13 cellular contexts compared by ENCODE assay signal in genomic region chr19:45117666-45118065, GRCh38. TPM values are rescaled to one million over a fixed set of nuclear protein-coding genes. Genes with fewer than 3 reads are reported as not detected.
DNase-seq lines count a peak whose midpoint lies in the region; ATAC-seq, FAIRE-seq and TF ChIP-seq lines count a peak whose summit lies in the region.
"Had no signal": no experiment of that assay in that cellular context is flagged by ENCODE, and none has a peak within 500 bp of the region (broad histone marks: within the 10 kb centered on the region; RNA-seq: fewer than 3 reads in every experiment).

No MANE protein-coding gene starts in this region.

- peak; percentile 16 for FAIRE-seq in GM12891 (lab: Jason Lieb, UNC)
- FAIRE-seq: H54 had no signal

- H3K27ac Mint-ChIP-seq in activated CD8-positive, alpha-beta T cell treated with anti-CD3 and anti-CD28 coated beads, Interleukin-2, amount 10 ng/mL, durations not matched to agents 7 days and 5 days: peak overlapping the region; percentile 86
- H3K27ac Mint-ChIP-seq in natural killer cell: peak overlapping the region; percentile 82 to 90

- peak; percentile 2 for ATAC-seq in activated CD8-positive, alpha-beta T cell treated with anti-CD3 and anti-CD28 coated beads, Interleukin-2, amount 10 ng/mL, durations not matched to agents 7 days and 5 days
- ATAC-seq in natural killer cell: no peak

- no peak for TF ChIP-seq POLR2A in GM12891 (IDR thresholded peaks at IDR 0.05; ENCODE audit: low read depth, low read length)

- no peak overlapping the region for H3K4me3 Mint-ChIP-seq in activated CD8-positive, alpha-beta T cell treated with anti-CD3 and anti-CD28 coated beads, Interleukin-2, amount 10 ng/mL, durations not matched to agents 7 days and 5 days
- H3K4me3 Mint-ChIP-seq in natural killer cell: peak overlapping the region; percentile 53

- TF ChIP-seq CTCF in natural killer cell (IDR thresholded peaks at IDR 0.05): no peak

- peaks cover 5% of the 10 kb centered on the region for H3K36me3 Mint-ChIP-seq in activated CD8-positive, alpha-beta T cell treated with anti-CD3 and anti-CD28 coated beads, Interleukin-2, amount 10 ng/mL, durations not matched to agents 7 days and 5 days (ENCODE audit: low read depth)
- H3K36me3 Mint-ChIP-seq in natural killer cell: no peaks in the 10 kb centered on the region

- CTCF ChIA-PET in activated CD8-positive, alpha-beta T cell treated with anti-CD3 and anti-CD28 coated beads, Interleukin-2, amount 10 ng/mL, durations not matched to agents 7 days and 5 days (lab: Charles Lee): interaction anchor here (0.9 to 1.6 kb wide), 5 partner anchors 8 to 69 kb away, joined by 3 to 16 read pairs (median 6); partner anchors contain the start of gene PPP1R37

- H3K9me3 Mint-ChIP-seq in activated CD8-positive, alpha-beta T cell treated with anti-CD3 and anti-CD28 coated beads, Interleukin-2, amount 10 ng/mL, durations not matched to agents 7 days and 5 days (ENCODE audit: insufficient read depth): no peaks in the 10 kb centered on the region
- no peaks in the 10 kb centered on the region for H3K9me3 Mint-ChIP-seq in natural killer cell

- intact Hi-C loops in natural killer cell (cut with micrococcal nuclease): no loop called here

- DNase-seq in NCI-H2196 (lab: John Stamatoyannopoulos, UW; ENCODE audit: unreplicated experiment) (peak; percentile 52), NCI-H2196 treated with DMSO at 0.1 percent for 48 hours (lab: John Stamatoyannopoulos, UW; ENCODE audit: unreplicated experiment) (no peak), GM12891 (ENCODE audit: insufficient read length, low spot score) (no peak), natural killer cell (no peak), DMS153 treated with DMSO at 0.1 percent for 48 hours (lab: John Stamatoyannopoulos, UW; ENCODE audit: unreplicated experiment) (no peak), HT-29 (ENCODE audit: low spot score) (no peak), A172 (ENCODE audit: low spot score) (no peak)
- no peak for DNase-seq in activated CD8-positive, alpha-beta T cell treated with anti-CD3 and anti-CD28 coated beads, Interleukin-2, amount 10 ng/mL, durations not matched to agents 7 days and 5 days
- DNase-seq: activated effector memory CD4-positive, alpha-beta T cell treated with Interleukin-2 at 50 U/mL for 16 hours; cortex of kidney; heart left ventricle; T1000 had no signal

- H3K27me3 Mint-ChIP-seq in activated CD8-positive, alpha-beta T cell treated with anti-CD3 and anti-CD28 coated beads, Interleukin-2, amount 10 ng/mL, durations not matched to agents 7 days and 5 days (ENCODE audit: low read depth): no peaks in the 10 kb centered on the region
- H3K27me3 Mint-ChIP-seq in natural killer cell (ENCODE audit: low read depth in 2 of 2): no peaks in the 10 kb centered on the region

- H3K4me1 Mint-ChIP-seq in activated CD8-positive, alpha-beta T cell treated with anti-CD3 and anti-CD28 coated beads, Interleukin-2, amount 10 ng/mL, durations not matched to agents 7 days and 5 days (ENCODE audit: low read depth): peaks cover 76% of the 10 kb centered on the region
- peaks cover 36 to 52% of the 10 kb centered on the region in 2 donors for H3K4me1 Mint-ChIP-seq in natural killer cell

- POLR2A ChIA-PET in activated CD8-positive, alpha-beta T cell treated with anti-CD3 and anti-CD28 coated beads, Interleukin-2, amount 10 ng/mL, durations not matched to agents 7 days and 5 days (lab: Charles Lee): interaction anchor here (0.9 to 1.4 kb wide), 3 partner anchors 10 to 28 kb away, joined by 3 to 5 read pairs (median 4); no protein-coding TSS in a partner anchor

TF ChIP-seq in GM12891, 5 proteins besides CTCF, POLR2A, EP300 and RAD21:
- no peak for TF ChIP-seq POLR2AphosphoS5 (IDR thresholded peaks at IDR 0.05; ENCODE audit: low read depth, low read length)

RNA-seq across cellular contexts. Expression of gene PPP1R37, which starts 24.7 kb away (rescaled TPM):
- polyA plus RNA-seq in GM12891 (2012; ENCODE audit: low read depth, missing spikeins): 9.5 TPM
- total RNA-seq in activated CD8-positive, alpha-beta T cell treated with anti-CD3 and anti-CD28 coated beads, Interleukin-2, amount 10 ng/mL, durations not matched to agents 7 days and 5 days: 10 to 100 TPM; 28.3 to 29.2 TPM
- total RNA-seq in natural killer cell: 10 to 100 TPM; 23.8 to 29.3 (median 25.0) TPM
- total RNA-seq in HT-29 (2014; rRNA removed; shearing (Covaris generic)): 108 and 128 TPM in 2 replicates
- 25.1 and 28.0 TPM in 2 replicates for total RNA-seq in A172 (2014; rRNA removed; shearing (Covaris generic))

RNA-seq across cellular contexts. Expression of gene GEMIN7, which starts 38.6 kb away (rescaled TPM):
- 43.2 TPM for polyA plus RNA-seq in GM12891 (2012; ENCODE audit: low read depth, missing spikeins)
- total RNA-seq in activated CD8-positive, alpha-beta T cell treated with anti-CD3 and anti-CD28 coated beads, Interleukin-2, amount 10 ng/mL, durations not matched to agents 7 days and 5 days: 10 to 100 TPM; 30.2 to 31.7 TPM
- total RNA-seq in natural killer cell: 10 to 100 TPM; 27.7 to 28.7 (median 27.9) TPM
- total RNA-seq in HT-29 (2014; rRNA removed; shearing (Covaris generic)): 113 and 137 TPM in 2 replicates
- 17.1 and 29.6 TPM in 2 replicates for total RNA-seq in A172 (2014; rRNA removed; shearing (Covaris generic))

RNA-seq across cellular contexts. Expression of gene ZNF296, which starts 41.4 kb away (rescaled TPM):
- 6.5 TPM for polyA plus RNA-seq in GM12891 (2012; ENCODE audit: low read depth, missing spikeins)
- total RNA-seq in activated CD8-positive, alpha-beta T cell treated with anti-CD3 and anti-CD28 coated beads, Interleukin-2, amount 10 ng/mL, durations not matched to agents 7 days and 5 days: 1 to 10 TPM; 6.2 to 6.3 TPM
- total RNA-seq in natural killer cell: 1 to 10 TPM; 5.1 to 8.0 (median 8.0) TPM
- 1.5 and 1.7 TPM in 2 replicates for total RNA-seq in HT-29 (2014; rRNA removed; shearing (Covaris generic))
- 0.19 TPM in 1 of 2 replicates, not detected in the other for total RNA-seq in A172 (2014; rRNA removed; shearing (Covaris generic))

RNA-seq across cellular contexts. Expression of gene NKPD1, which starts 43.1 kb away (rescaled TPM):
- polyA plus RNA-seq in GM12891 (2012; ENCODE audit: low read depth, missing spikeins): 0.05 TPM
- under 1 TPM; 0.16 to 0.24 TPM for total RNA-seq in activated CD8-positive, alpha-beta T cell treated with anti-CD3 and anti-CD28 coated beads, Interleukin-2, amount 10 ng/mL, durations not matched to agents 7 days and 5 days
- under 1 TPM; 0.55 to 1.00 (median 0.66) TPM for total RNA-seq in natural killer cell
- total RNA-seq in HT-29 (2014; rRNA removed; shearing (Covaris generic)): 1.4 and 6.7 TPM in 2 replicates
- total RNA-seq in A172 (2014; rRNA removed; shearing (Covaris generic)): not detected in 2 replicates
